ENCODE assay signal across 8 cellular contexts in genomic region chr14:68248481-68249255, GRCh38.
DNase-seq lines count a peak whose midpoint lies in the region; ATAC-seq and TF ChIP-seq lines count a peak whose summit lies in the region.

No MANE protein-coding gene starts in this region.

- no peak for DNase-seq in activated naive CD4-positive, alpha-beta T cell (lab: John Stamatoyannopoulos, UW)
- DNase-seq in LNCaP clone FGC (ENCODE audit: low read depth), result peak; percentile 31
- DNase-seq in SK-MEL-5 (ENCODE audit: low read depth, low spot score), result peak; percentile 65
- no peak for DNase-seq in epithelial cell of proximal tubule (ENCODE audit: low read depth)
- peak; percentile 57 to 73 for DNase-seq in aorta

- H3K27ac ChIP-seq in muscle layer of colon (ENCODE audit: low read depth, low read length) (peak overlapping the region; percentile 86), aorta (ENCODE audit: low read depth in 1 of 2, low read length in 2 of 2) (peak overlapping the region in 1 of 2 donors; percentile 82)

- no peak overlapping the region for H3K4me3 ChIP-seq in LNCaP clone FGC (ENCODE audit: low read depth, low read length)
- no peak overlapping the region for H3K4me3 ChIP-seq in epithelial cell of proximal tubule (ENCODE audit: low read depth, low read length)
- peak overlapping the region in 1 of 2 donors; percentile 6 for H3K4me3 ChIP-seq in muscle layer of colon (ENCODE audit: low read depth in 1 of 2, low read length in 2 of 2)
- no peak overlapping the region for H3K4me3 ChIP-seq in aorta (ENCODE audit: low read length in 2 of 2)

- H3K27me3 ChIP-seq in muscle layer of colon (ENCODE audit: control insufficient read depth in 1 of 2, insufficient read depth in 2 of 2, low read length in 2 of 2), result no peaks in the 10 kb centered on the region
- H3K27me3 ChIP-seq in aorta (ENCODE audit: control insufficient read depth in 1 of 2, insufficient read depth in 2 of 2, low read length in 1 of 2), result no peaks in the 10 kb centered on the region

- TF ChIP-seq CTCF in LNCaP clone FGC (IDR thresholded peaks at IDR 0.05; ENCODE audit: control insufficient read depth, extremely low read depth, insufficient read depth) (peak; percentile 46), epithelial cell of proximal tubule (conservative IDR thresholded peaks at IDR 0.05; ENCODE audit: low read depth, low read length) (peak; percentile 60)

- H3K36me3 Mint-ChIP-seq in activated naive CD4-positive, alpha-beta T cell treated with anti-CD3 and anti-CD28 coated beads, Interleukin-2, amount 50 U/mL, for 24 hours, result no peaks in the 10 kb centered on the region

- H3K9ac ChIP-seq in muscle layer of colon (ENCODE audit: low read length), result peak overlapping the region; percentile 37

- H3K36me3 ChIP-seq in muscle layer of colon (ENCODE audit: insufficient read depth, low read length) (no peaks in the 10 kb centered on the region), aorta (ENCODE audit: control insufficient read depth in 1 of 2, insufficient read depth in 2 of 2, low read length in 1 of 2) (no peaks in the 10 kb centered on the region)

- intact Hi-C loops in aorta (cut with DNase I), result loop anchor here (2.0 to 10.0 kb wide), 9 partner anchors 144 to 568 kb away; no protein-coding TSS in a partner anchor

- peak overlapping the region; percentile 35 for H3K27ac Mint-ChIP-seq in activated naive CD4-positive, alpha-beta T cell treated with anti-CD3 and anti-CD28 coated beads, Interleukin-2, amount 50 U/mL, for 24 hours

- WGBS in aorta, 2 donors, result 43 to 45% methylated on average over 7 of the region's 7 CpGs

- H3K9me3 Mint-ChIP-seq in activated naive CD4-positive, alpha-beta T cell treated with anti-CD3 and anti-CD28 coated beads, Interleukin-2, amount 50 U/mL, for 24 hours, result no peaks in the 10 kb centered on the region

- H3K4me3 Mint-ChIP-seq in activated naive CD4-positive, alpha-beta T cell treated with anti-CD3 and anti-CD28 coated beads, Interleukin-2, amount 50 U/mL, for 24 hours, result no peak overlapping the region

- H3K4me1 Mint-ChIP-seq in activated naive CD4-positive, alpha-beta T cell treated with anti-CD3 and anti-CD28 coated beads, Interleukin-2, amount 50 U/mL, for 24 hours, result peaks cover 42% of the 10 kb centered on the region

- H3K4me1 ChIP-seq in muscle layer of colon (ENCODE audit: insufficient read depth, low read length) (peaks cover 87% of the 10 kb centered on the region), aorta (ENCODE audit: control insufficient read depth in 1 of 2, insufficient read depth in 2 of 2, low read length in 2 of 2) (peaks cover 19 to 21% of the 10 kb centered on the region in 2 donors)

- ATAC-seq in aorta (ENCODE audit: low FRiP score), result peak; percentile 82
- ATAC-seq in GM21360 (IDR thresholded peaks at IDR 0.05; ENCODE audit: unreplicated experiment), result no peak

- in situ Hi-C loops in SK-MEL-5 (cut with HindIII; ENCODE audit: low pct_unique_long_range_greater_than_20kb, low sequenced_read_pairs), result no loop called here

- H3K9me3 ChIP-seq in muscle layer of colon (ENCODE audit: low read length) (no peaks in the 10 kb centered on the region), aorta (ENCODE audit: control insufficient read depth, low read length) (no peaks in the 10 kb centered on the region)

- H3K27me3 Mint-ChIP-seq in activated naive CD4-positive, alpha-beta T cell treated with anti-CD3 and anti-CD28 coated beads, Interleukin-2, amount 50 U/mL, for 24 hours, result no peaks in the 10 kb centered on the region

Comparison
In these comparisons a context has a peak if more than half of its experiments do, and no peak if none do; other contexts are left out.
1. DNase-seq: peak in LNCaP clone FGC (single experiment), SK-MEL-5 (single experiment) and aorta (2 of 2); none in activated naive CD4-positive, alpha-beta T cell (0 of 4) and epithelial cell of proximal tubule (single experiment).